Comparison of ENCODE assay signal across 8 cellular contexts in the genomic region with DNA sequence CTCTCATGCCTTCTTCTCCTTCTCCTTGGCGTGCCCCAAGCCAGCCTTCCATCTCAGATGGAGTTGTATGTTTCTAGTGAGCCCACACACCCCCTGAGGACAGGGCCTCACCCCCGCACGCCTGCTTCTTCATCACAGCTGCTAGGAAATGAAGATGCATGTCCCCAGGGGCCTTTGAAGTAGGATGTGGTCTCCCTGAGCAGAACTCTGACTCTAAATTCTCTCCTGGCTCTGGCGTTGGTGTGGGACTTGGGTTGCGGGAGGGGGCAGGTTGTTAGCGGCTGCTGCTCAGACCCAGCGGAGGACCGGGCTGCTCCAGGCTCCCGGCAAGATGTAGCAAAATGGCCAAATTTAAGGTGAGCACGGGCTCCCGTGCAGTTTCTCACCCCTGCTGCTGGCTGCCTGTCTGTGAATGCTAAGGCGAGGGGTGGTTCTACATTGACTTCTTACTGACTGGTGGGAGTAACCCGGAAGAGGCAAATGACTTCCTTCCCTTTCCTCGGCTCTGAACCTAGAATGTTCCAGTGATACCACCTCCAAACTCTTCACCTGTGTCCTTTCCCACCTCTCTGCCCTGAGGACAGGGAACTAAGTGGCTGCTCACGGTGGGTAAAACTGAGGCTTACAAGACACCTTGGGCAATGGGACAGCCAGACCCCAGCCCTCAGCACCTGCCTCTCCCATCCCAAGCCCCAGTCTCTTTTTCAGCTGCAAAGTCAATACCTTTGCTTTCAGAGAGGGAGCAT. TPM values are rescaled to one million over a fixed set of nuclear protein-coding genes. Genes with fewer than 3 reads are reported as not detected.
DNase-seq lines count a peak whose midpoint lies in the region; ATAC-seq, FAIRE-seq and TF ChIP-seq lines count a peak whose summit lies in the region.

No MANE protein-coding gene starts in this region.

- DNase-seq in GM06990 (ENCODE audit: extremely low read depth, insufficient read length) (no peak), pancreas (no peak), type B pancreatic cell (ENCODE audit: extremely low spot score, unreplicated experiment) (no peak), SK-N-DZ (ENCODE audit: low spot score) (no peak)
- peak; percentile 57 for DNase-seq in activated naive CD8-positive, alpha-beta T cell treated with anti-CD3 and anti-CD28 coated beads, Interleukin-2, amount 10 ng/mL, durations not matched to agents 7 days and 5 days

- TF ChIP-seq CTCF in GM06990 (IDR thresholded peaks at IDR 0.05; ENCODE audit: insufficient read depth, low read length, poor library complexity, severe bottlenecking), result no peak
- no peak for TF ChIP-seq CTCF in pancreas (IDR thresholded peaks at IDR 0.05)
- TF ChIP-seq CTCF in type B pancreatic cell (conservative IDR thresholded peaks at IDR 0.05), result no peak

- 59 to 62% methylated on average over 14 to 15 of the region's 15 CpGs for WGBS in pancreas, 2 donors

- H3K27ac Mint-ChIP-seq in activated naive CD8-positive, alpha-beta T cell treated with anti-CD3 and anti-CD28 coated beads, Interleukin-2, amount 10 ng/mL, durations not matched to agents 7 days and 5 days, result peak overlapping the region; percentile 87
- no peak overlapping the region for H3K27ac Mint-ChIP-seq in type B pancreatic cell

- H3K27me3 Mint-ChIP-seq in activated naive CD8-positive, alpha-beta T cell treated with anti-CD3 and anti-CD28 coated beads, Interleukin-2, amount 10 ng/mL, durations not matched to agents 7 days and 5 days, result no peaks in the 10 kb centered on the region
- H3K27me3 Mint-ChIP-seq in type B pancreatic cell, result no peaks in the 10 kb centered on the region

- ATAC-seq in HG03442 (IDR thresholded peaks at IDR 0.05; ENCODE audit: unreplicated experiment) (peak; percentile 68), pancreas (peak in 3 of 4 donors; percentile 2 to 57 (median 48)), GM18505 (IDR thresholded peaks at IDR 0.05; ENCODE audit: unreplicated experiment) (no peak), GM21576 (IDR thresholded peaks at IDR 0.05; ENCODE audit: unreplicated experiment) (no peak)
- peak; percentile 84 for ATAC-seq in activated naive CD8-positive, alpha-beta T cell treated with anti-CD3 and anti-CD28 coated beads, Interleukin-2, amount 10 ng/mL, durations not matched to agents 7 days and 5 days (ENCODE audit: low read depth)

- no peak for TF ChIP-seq POLR2A in GM18505 (IDR thresholded peaks at IDR 0.05; ENCODE audit: borderline replicate concordance, extremely low read depth, insufficient read depth, insufficient read length)

- H3K27me3 ChIP-seq in GM06990 (replicated peaks; ENCODE audit: control insufficient read depth, insufficient read depth, low read length), result no peaks in the 10 kb centered on the region
- H3K27me3 ChIP-seq in pancreas, result no peaks in the 10 kb centered on the region

- intact Hi-C loops in pancreas (cut with DNase I), result loop anchor here in 1 of 3 donors (10.0 kb wide), 1 partner anchor 74 kb away; no protein-coding TSS in a partner anchor

- peaks cover 42% of the 10 kb centered on the region for H3K4me1 Mint-ChIP-seq in activated naive CD8-positive, alpha-beta T cell treated with anti-CD3 and anti-CD28 coated beads, Interleukin-2, amount 10 ng/mL, durations not matched to agents 7 days and 5 days
- H3K4me1 Mint-ChIP-seq in type B pancreatic cell (ENCODE audit: unreplicated experiment), result peaks cover 37% of the 10 kb centered on the region

- H3K4me3 Mint-ChIP-seq in activated naive CD8-positive, alpha-beta T cell treated with anti-CD3 and anti-CD28 coated beads, Interleukin-2, amount 10 ng/mL, durations not matched to agents 7 days and 5 days, result peak overlapping the region; percentile 76
- no peak overlapping the region for H3K4me3 Mint-ChIP-seq in type B pancreatic cell

- H3K36me3 Mint-ChIP-seq in activated naive CD8-positive, alpha-beta T cell treated with anti-CD3 and anti-CD28 coated beads, Interleukin-2, amount 10 ng/mL, durations not matched to agents 7 days and 5 days, result peaks cover 11% of the 10 kb centered on the region
- H3K36me3 Mint-ChIP-seq in type B pancreatic cell, result peaks cover 9% of the 10 kb centered on the region

- FAIRE-seq in pancreas (lab: Jason Lieb, UNC), result no peak

- H3K36me3 ChIP-seq in GM06990 (ENCODE audit: control insufficient read depth, insufficient read depth, low read length), result no peaks in the 10 kb centered on the region; the same call in 1 of the 2 replicates
- H3K36me3 ChIP-seq in pancreas, result no peaks in the 10 kb centered on the region

- POLR2A ChIA-PET in activated naive CD8-positive, alpha-beta T cell treated with anti-CD3 and anti-CD28 coated beads, Interleukin-2, amount 10 ng/mL, durations not matched to agents 7 days and 5 days (lab: Charles Lee), result interaction anchor here (1.1 to 1.2 kb wide), 3 partner anchors 13 to 56 kb away, joined by 3 to 4 read pairs (median 4); no protein-coding TSS in a partner anchor

- H3K4me3 ChIP-seq in GM06990 (replicated peaks; ENCODE audit: low read depth, low read length), result peak overlapping the region; percentile 1; the same call in 1 of the 2 replicates
- no peak overlapping the region for H3K4me3 ChIP-seq in pancreas

- no peaks in the 10 kb centered on the region for H3K9me3 Mint-ChIP-seq in activated naive CD8-positive, alpha-beta T cell treated with anti-CD3 and anti-CD28 coated beads, Interleukin-2, amount 10 ng/mL, durations not matched to agents 7 days and 5 days
- peaks cover 4% of the 10 kb centered on the region for H3K9me3 Mint-ChIP-seq in type B pancreatic cell

- peak overlapping the region; percentile 31 to 74 (median 64) for H3K27ac ChIP-seq in pancreas

- H3K4me1 ChIP-seq in pancreas, result peaks cover 25 to 55% (median 28%) of the 10 kb centered on the region in 3 donors

- H3K9me3 ChIP-seq in pancreas, result no peaks in the 10 kb centered on the region

RNA-seq across cellular contexts. Expression of gene SYNJ2, which starts 8.8 kb away (rescaled TPM):
- 10 to 100 TPM; 26.2 to 32.1 TPM for total RNA-seq in activated naive CD8-positive, alpha-beta T cell treated with anti-CD3 and anti-CD28 coated beads, Interleukin-2, amount 10 ng/mL, durations not matched to agents 7 days and 5 days
- total RNA-seq in pancreas (10 to 100 TPM in 3 of 6 donors, 1 to 10 TPM in 3; 8.1 to 17.1 (median 10.1) TPM), type B pancreatic cell (ENCODE audit: low replicate concordance) (17.0 and 31.2 TPM in 2 replicates)
- 1 to 10 TPM; 7.9 to 8.6 TPM for polyA plus RNA-seq in pancreas
- 0.82 and 1.5 TPM in 2 replicates for polyA plus RNA-seq in SK-N-DZ (2014; cell fraction: cytosol; rRNA removed)
- polyA plus RNA-seq in SK-N-DZ (2014; cell fraction: nucleus; rRNA removed), result 0.77 and 1.4 TPM in 2 replicates

Comparison
In these comparisons a context has a peak if more than half of its experiments do, and no peak if none do; other contexts are left out.
1. ATAC-seq: peak in HG03442 (single experiment), activated naive CD8-positive, alpha-beta T cell treated with anti-CD3 and anti-CD28 coated beads, Interleukin-2, amount 10 ng/mL, durations not matched to agents 7 days and 5 days (single experiment) and pancreas (3 of 4); none in GM18505 (single experiment) and GM21576 (single experiment).